8 cellular contexts compared by ENCODE assay signal in the genomic region with DNA sequence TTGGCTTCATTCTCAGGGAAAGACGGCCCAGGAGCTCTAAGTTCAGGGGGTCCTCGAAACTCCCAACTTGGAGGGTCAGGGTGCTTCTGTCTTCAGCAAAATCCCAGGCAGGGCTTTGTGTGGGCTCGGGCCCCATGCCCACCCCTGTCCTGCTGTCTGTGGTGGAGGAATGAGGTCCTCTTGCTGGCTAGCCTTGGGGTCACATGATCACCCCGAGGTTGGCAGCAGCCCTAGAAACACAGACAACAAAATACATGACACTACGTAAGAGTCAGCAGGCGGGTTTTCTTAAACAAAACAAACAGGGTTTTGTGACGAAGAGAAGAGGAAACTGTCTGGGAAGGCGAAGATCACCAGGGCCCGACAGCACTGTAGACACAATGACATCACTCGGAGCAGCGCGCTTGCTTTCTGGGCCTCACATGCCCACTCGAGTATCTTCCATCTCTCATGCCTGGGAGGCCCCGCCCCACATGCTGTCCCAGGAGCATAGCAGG.
DNase-seq lines count a peak whose midpoint lies in the region; ATAC-seq and TF ChIP-seq lines count a peak whose summit lies in the region.

No MANE protein-coding gene starts in this region.

- H3K36me3 ChIP-seq in smooth muscle cell (ENCODE audit: low read depth): no peaks in the 10 kb centered on the region

- H3F3A ChIP-seq in smooth muscle cell (ENCODE audit: low read depth): peaks cover 9% of the 10 kb centered on the region

- H3K9me3 ChIP-seq in smooth muscle cell (replicated peaks; ENCODE audit: low read depth): no peaks in the 10 kb centered on the region

- TF ChIP-seq CTCF in brain (conservative IDR thresholded peaks at IDR 0.05) (no peak), smooth muscle cell (IDR thresholded peaks at IDR 0.05; ENCODE audit: borderline replicate concordance, insufficient read depth, poor library complexity, severe bottlenecking) (no peak)

- CTCF ChIA-PET in activated CD8-positive, alpha-beta memory T cell treated with anti-CD3 and anti-CD28 coated beads, Interleukin-2, amount 10 ng/mL, durations not matched to agents 7 days and 5 days (lab: Charles Lee): interaction anchor here (1.0 kb wide), 1 partner anchor 16 kb away, joined by 3 read pairs; no protein-coding TSS in a partner anchor

- H3K27ac ChIP-seq in smooth muscle cell (ENCODE audit: low read depth): peak overlapping the region; percentile 99

- H3K4me3 Mint-ChIP-seq in brain: peak overlapping the region in 4 of 5 experiments; percentile 18 to 33 (median 22)
- H3K4me3 Mint-ChIP-seq in activated CD8-positive, alpha-beta memory T cell treated with anti-CD3 and anti-CD28 coated beads, Interleukin-2, amount 10 ng/mL, durations not matched to agents 7 days and 5 days: no peak overlapping the region

- H3K9ac ChIP-seq in smooth muscle cell (ENCODE audit: low read depth): peak overlapping the region; percentile 98

- no peaks in the 10 kb centered on the region for H3K36me3 Mint-ChIP-seq in brain
- no peaks in the 10 kb centered on the region for H3K36me3 Mint-ChIP-seq in activated CD8-positive, alpha-beta memory T cell treated with anti-CD3 and anti-CD28 coated beads, Interleukin-2, amount 10 ng/mL, durations not matched to agents 7 days and 5 days

- no peak for ATAC-seq in activated CD8-positive, alpha-beta memory T cell treated with anti-CD3 and anti-CD28 coated beads, Interleukin-2, amount 10 ng/mL, durations not matched to agents 7 days and 5 days
- ATAC-seq in HG03159 (IDR thresholded peaks at IDR 0.05; ENCODE audit: unreplicated experiment): no peak

- H3K9me3 Mint-ChIP-seq in brain: peaks cover 0 to 10% (median under 1%) of the 10 kb centered on the region in 5 experiments
- peaks cover 10% of the 10 kb centered on the region for H3K9me3 Mint-ChIP-seq in activated CD8-positive, alpha-beta memory T cell treated with anti-CD3 and anti-CD28 coated beads, Interleukin-2, amount 10 ng/mL, durations not matched to agents 7 days and 5 days (ENCODE audit: low read depth)

- H3K4me1 Mint-ChIP-seq in brain: peaks cover 72% of the 10 kb centered on the region
- peaks cover 2% of the 10 kb centered on the region for H3K4me1 Mint-ChIP-seq in activated CD8-positive, alpha-beta memory T cell treated with anti-CD3 and anti-CD28 coated beads, Interleukin-2, amount 10 ng/mL, durations not matched to agents 7 days and 5 days

- peak; percentile 79 for DNase-seq in HT-29 (ENCODE audit: low spot score)
- peak; percentile 97 for DNase-seq in iris pigment epithelial cell (ENCODE audit: low read depth)
- DNase-seq in smooth muscle cell (lab: John Stamatoyannopoulos, UW; ENCODE audit: unreplicated experiment): peak; percentile 60
- DNase-seq in NCI-H526 (lab: John Stamatoyannopoulos, UW): no peak
- no peak for DNase-seq in activated CD8-positive, alpha-beta memory T cell treated with anti-CD3 and anti-CD28 coated beads, Interleukin-2, amount 10 ng/mL, durations not matched to agents 7 days and 5 days
- no peak for DNase-seq in HPDE6-E6E7 (ENCODE audit: extremely low spot score)

- H3K4me3 ChIP-seq in smooth muscle cell: no peak overlapping the region

- peak overlapping the region; percentile 83 for H3K4me2 ChIP-seq in smooth muscle cell

- peaks cover 18% of the 10 kb centered on the region for H3K4me1 ChIP-seq in smooth muscle cell (ENCODE audit: low read depth)

- H2AFZ ChIP-seq in smooth muscle cell (ENCODE audit: low read depth): no peak overlapping the region

- 31% methylated on average over 14 of the region's 14 CpGs for WGBS in smooth muscle cell (ENCODE audit: low lambda C conversion rate)

- peak overlapping the region; percentile 83 to 95 (median 94) for H3K27ac Mint-ChIP-seq in brain
- no peak overlapping the region for H3K27ac Mint-ChIP-seq in activated CD8-positive, alpha-beta memory T cell treated with anti-CD3 and anti-CD28 coated beads, Interleukin-2, amount 10 ng/mL, durations not matched to agents 7 days and 5 days

- no peaks in the 10 kb centered on the region for H4K20me1 ChIP-seq in smooth muscle cell (ENCODE audit: low read depth)

- H3K27me3 Mint-ChIP-seq in brain: peaks cover 8% of the 10 kb centered on the region
- peaks cover 8% of the 10 kb centered on the region for H3K27me3 Mint-ChIP-seq in activated CD8-positive, alpha-beta memory T cell treated with anti-CD3 and anti-CD28 coated beads, Interleukin-2, amount 10 ng/mL, durations not matched to agents 7 days and 5 days

- H3K27me3 ChIP-seq in smooth muscle cell (ENCODE audit: low read depth): no peaks in the 10 kb centered on the region

- no peaks in the 10 kb centered on the region for H3K79me2 ChIP-seq in smooth muscle cell (ENCODE audit: low read depth)

Comparison
In these comparisons a context has a peak if more than half of its experiments do, and no peak if none do; other contexts are left out.
1. DNase-seq: peak in HT-29 (single experiment), iris pigment epithelial cell (single experiment) and smooth muscle cell (single experiment); none in NCI-H526 (0 of 2), activated CD8-positive, alpha-beta memory T cell treated with anti-CD3 and anti-CD28 coated beads, Interleukin-2, amount 10 ng/mL, durations not matched to agents 7 days and 5 days (single experiment) and HPDE6-E6E7 (single experiment).